In genomic region chr2:73177645-73178255, GRCh38 we compare ENCODE assay signal across 8 cellular contexts. TPM values are rescaled to one million over a fixed set of nuclear protein-coding genes. Genes with fewer than 3 reads are reported as not detected.
DNase-seq lines count a peak whose midpoint lies in the region; ATAC-seq and TF ChIP-seq lines count a peak whose summit lies in the region.

No MANE protein-coding gene starts in this region.

- no peaks in the 10 kb centered on the region for H3K36me3 ChIP-seq in HAP-1 (replicated peaks)

- DNase-seq in AG04449 (ENCODE audit: low read depth, low spot score) (no peak), HAP-1 (ENCODE audit: low spot score in 2 of 2) (no peak), mesothelial cell of epicardium (ENCODE audit: low spot score in 2 of 2, unreplicated experiment in 2 of 2) (no peak), NCI-H226 (no peak), UCSD-AML1 (lab: John Stamatoyannopoulos, UW; ENCODE audit: unreplicated experiment) (no peak), D341Med (ENCODE audit: low spot score) (no peak)
- no peak for DNase-seq in activated T-helper 2 cell treated with anti-CD3 and anti-CD28 coated beads, Interferon-gamma antibody, Interleukin-2, Interleukin-4, amounts not matched to agents 10 μg/mL and 5 μg/mL and 100 μg/mL, durations not matched to agents 14 hours and 24 hours and 36 hours (ENCODE audit: low spot score)

- H3K4me3 Mint-ChIP-seq in activated T-helper 2 cell treated with anti-CD3 and anti-CD28 coated beads, Interferon-gamma antibody, Interleukin-2, Interleukin-4, amounts not matched to agents 10 μg/mL and 5 μg/mL and 100 μg/mL, durations not matched to agents 14 hours and 24 hours and 36 hours (ENCODE audit: low read depth) = peak overlapping the region; percentile 81
- H3K4me3 Mint-ChIP-seq in mesothelial cell of epicardium = peak overlapping the region; percentile 76

- intact Hi-C loops in activated T-helper 2 cell treated with anti-CD3 and anti-CD28 coated beads, Interferon-gamma antibody, Interleukin-2, Interleukin-4, amounts not matched to agents 10 μg/mL and 5 μg/mL and 100 μg/mL, durations not matched to agents 14 hours and 24 hours and 36 hours (cut with micrococcal nuclease) = loop anchor here (1.0 kb wide), 5 partner anchors 35 to 285 kb away; no protein-coding TSS in a partner anchor

- H3K9me3 Mint-ChIP-seq in activated T-helper 2 cell treated with anti-CD3 and anti-CD28 coated beads, Interferon-gamma antibody, Interleukin-2, Interleukin-4, amounts not matched to agents 10 μg/mL and 5 μg/mL and 100 μg/mL, durations not matched to agents 14 hours and 24 hours and 36 hours = no peaks in the 10 kb centered on the region
- H3K9me3 Mint-ChIP-seq in mesothelial cell of epicardium = no peaks in the 10 kb centered on the region

- no peak for ATAC-seq in HG03159 (IDR thresholded peaks at IDR 0.05; ENCODE audit: unreplicated experiment)

- H3K27me3 ChIP-seq in HAP-1 (ENCODE audit: low read depth) = peaks cover 16% of the 10 kb centered on the region

- CTCF ChIA-PET in AG04449 (lab: Yijun Ruan, JAX) = interaction anchor here (0.6 to 9.5 kb wide), 75 partner anchors 8 to 417 kb away, joined by 3 to 292 read pairs (median 6); partner anchors contain the start of genes CCT7, NOTO, PRADC1 and SMYD5

- H3K4me1 Mint-ChIP-seq in activated T-helper 2 cell treated with anti-CD3 and anti-CD28 coated beads, Interferon-gamma antibody, Interleukin-2, Interleukin-4, amounts not matched to agents 10 μg/mL and 5 μg/mL and 100 μg/mL, durations not matched to agents 14 hours and 24 hours and 36 hours (ENCODE audit: low read depth) = peaks cover 19% of the 10 kb centered on the region
- peaks cover 12% of the 10 kb centered on the region for H3K4me1 Mint-ChIP-seq in mesothelial cell of epicardium

- no peaks in the 10 kb centered on the region for H3K36me3 Mint-ChIP-seq in activated T-helper 2 cell treated with anti-CD3 and anti-CD28 coated beads, Interferon-gamma antibody, Interleukin-2, Interleukin-4, amounts not matched to agents 10 μg/mL and 5 μg/mL and 100 μg/mL, durations not matched to agents 14 hours and 24 hours and 36 hours (ENCODE audit: low read depth)
- H3K36me3 Mint-ChIP-seq in mesothelial cell of epicardium = no peaks in the 10 kb centered on the region

- H3K9me3 ChIP-seq in HAP-1 = no peaks in the 10 kb centered on the region

- in situ Hi-C loops in HAP-1 (cut with MboI; ENCODE audit: low sequenced_read_pairs) = no loop called here

- TF ChIP-seq CTCF in AG04449 (IDR thresholded peaks at IDR 0.05; ENCODE audit: insufficient read depth, low read length, missing control alignments) = no peak
- TF ChIP-seq CTCF in mesothelial cell of epicardium (IDR thresholded peaks at IDR 0.05; ENCODE audit: unreplicated experiment) = peak; percentile 12

- peak overlapping the region; percentile 33 for H3K4me3 ChIP-seq in AG04449 (ENCODE audit: low read depth, low read length)
- peak overlapping the region; percentile 29 for H3K4me3 ChIP-seq in HAP-1

- no peak overlapping the region for H3K27ac Mint-ChIP-seq in activated T-helper 2 cell treated with anti-CD3 and anti-CD28 coated beads, Interferon-gamma antibody, Interleukin-2, Interleukin-4, amounts not matched to agents 10 μg/mL and 5 μg/mL and 100 μg/mL, durations not matched to agents 14 hours and 24 hours and 36 hours
- no peak overlapping the region for H3K27ac Mint-ChIP-seq in mesothelial cell of epicardium

- H3K4me1 ChIP-seq in HAP-1 = peaks cover 9% of the 10 kb centered on the region

- POLR2A ChIA-PET in AG04449 (lab: Yijun Ruan, JAX) = interaction anchor here (0.6 to 1.2 kb wide), 2 partner anchors 8 to 285 kb away, joined by 3 to 8 read pairs; no protein-coding TSS in a partner anchor

- H3K27me3 Mint-ChIP-seq in activated T-helper 2 cell treated with anti-CD3 and anti-CD28 coated beads, Interferon-gamma antibody, Interleukin-2, Interleukin-4, amounts not matched to agents 10 μg/mL and 5 μg/mL and 100 μg/mL, durations not matched to agents 14 hours and 24 hours and 36 hours (ENCODE audit: low read depth) = peaks cover 58% of the 10 kb centered on the region
- peaks cover 94% of the 10 kb centered on the region for H3K27me3 Mint-ChIP-seq in mesothelial cell of epicardium (ENCODE audit: low read depth)

RNA-seq across cellular contexts. Expression of gene NOTO, which starts 24.6 kb away (rescaled TPM):
- not detected in 2 replicates for total RNA-seq in activated T-helper 2 cell treated with anti-CD3 and anti-CD28 coated beads, Interferon-gamma antibody, Interleukin-2, Interleukin-4, amounts not matched to agents 10 μg/mL and 5 μg/mL and 100 μg/mL, durations not matched to agents 14 hours and 24 hours and 36 hours
- total RNA-seq in mesothelial cell of epicardium = not detected in 3 replicates

RNA-seq across cellular contexts. Expression of gene SMYD5, which starts 36.3 kb away (rescaled TPM):
- 48.7 and 51.4 TPM in 2 replicates for total RNA-seq in activated T-helper 2 cell treated with anti-CD3 and anti-CD28 coated beads, Interferon-gamma antibody, Interleukin-2, Interleukin-4, amounts not matched to agents 10 μg/mL and 5 μg/mL and 100 μg/mL, durations not matched to agents 14 hours and 24 hours and 36 hours
- 29.8 to 34.3 TPM (median 34.2 TPM) in 3 replicates for total RNA-seq in mesothelial cell of epicardium

RNA-seq across cellular contexts. Expression of gene PRADC1, which starts 55.3 kb away (rescaled TPM):
- total RNA-seq in activated T-helper 2 cell treated with anti-CD3 and anti-CD28 coated beads, Interferon-gamma antibody, Interleukin-2, Interleukin-4, amounts not matched to agents 10 μg/mL and 5 μg/mL and 100 μg/mL, durations not matched to agents 14 hours and 24 hours and 36 hours = 10.5 and 11.4 TPM in 2 replicates
- 5.9 to 6.9 TPM (median 6.6 TPM) in 3 replicates for total RNA-seq in mesothelial cell of epicardium

RNA-seq across cellular contexts. Expression of gene CCT7, which starts 56.4 kb away (rescaled TPM):
- 562 and 584 TPM in 2 replicates for total RNA-seq in activated T-helper 2 cell treated with anti-CD3 and anti-CD28 coated beads, Interferon-gamma antibody, Interleukin-2, Interleukin-4, amounts not matched to agents 10 μg/mL and 5 μg/mL and 100 μg/mL, durations not matched to agents 14 hours and 24 hours and 36 hours
- 217 to 220 TPM (median 218 TPM) in 3 replicates for total RNA-seq in mesothelial cell of epicardium
